In genomic region chr7:47580811-47581331, GRCh38 we compare ENCODE assay signal across 8 cellular contexts. TPM values are rescaled to one million over a fixed set of nuclear protein-coding genes. Genes with fewer than 3 reads are reported as not detected.
A peak's percentile ranks its signal among the peaks of the same experiment; 100 is the strongest.
DNase-seq lines count a peak whose midpoint lies in the region; ATAC-seq, FAIRE-seq and TF ChIP-seq lines count a peak whose summit lies in the region.

No MANE protein-coding gene starts in this region.

- H3K4me3 Mint-ChIP-seq in mesothelial cell of epicardium, result peak overlapping the region; percentile 97

- no peaks in the 10 kb centered on the region for H3K27me3 Mint-ChIP-seq in mesothelial cell of epicardium (ENCODE audit: low read depth)

- ATAC-seq in A549 (peak; percentile 11 to 30; a peak in 3 of 6 replicates), GM19463 (IDR thresholded peaks at IDR 0.05; ENCODE audit: unreplicated experiment) (no peak)

- peak overlapping the region; percentile 89 for H3K9ac ChIP-seq in Karpas-422 (ENCODE audit: low read length)

- POLR2A ChIA-PET in A549 (lab: Yijun Ruan, JAX), result interaction anchor here (0.5 to 7.4 kb wide), 12 partner anchors 9 to 206 kb away, joined by 3 to 62 read pairs (median 8); no protein-coding TSS in a partner anchor

- TF ChIP-seq RAD21 in A549 (conservative IDR thresholded peaks at IDR 0.05 in 1 of 2, IDR thresholded peaks at IDR 0.05 in 1 of 2), result no peak

- H3K27me3 ChIP-seq in Karpas-422 (ENCODE audit: low read length), result no peaks in the 10 kb centered on the region

- no peak for TF ChIP-seq EP300 in A549 (IDR thresholded peaks at IDR 0.05)

- FAIRE-seq in A549 (lab: Jason Lieb, UNC), result peak; percentile 23

- no peaks in the 10 kb centered on the region for H3K9me2 ChIP-seq in Karpas-422 (replicated peaks; ENCODE audit: insufficient read depth, low read length)

- H3K4me1 ChIP-seq in A549, result peaks cover 68% of the 10 kb centered on the region
- H3K4me1 ChIP-seq in Karpas-422 (ENCODE audit: low read length), result peaks cover 61% of the 10 kb centered on the region

- H3K4me1 Mint-ChIP-seq in mesothelial cell of epicardium, result peaks cover 78% of the 10 kb centered on the region

- CTCF ChIA-PET in A549 (lab: Yijun Ruan, JAX), result interaction anchor here (0.6 to 3.4 kb wide), 7 partner anchors 10 to 238 kb away, joined by 3 to 10 read pairs (median 6); no protein-coding TSS in a partner anchor

- peaks cover 23% of the 10 kb centered on the region for H3K36me3 ChIP-seq in Karpas-422 (ENCODE audit: insufficient read depth, low read length)

- H4K20me1 ChIP-seq in Karpas-422 (ENCODE audit: insufficient read depth, low read depth, low read length), result no peaks in the 10 kb centered on the region

- TF ChIP-seq POLR2A in A549 (IDR thresholded peaks at IDR 0.05; ENCODE audit: low read length) (no peak), erythroblast (IDR thresholded peaks at IDR 0.05; ENCODE audit: low read length) (no peak)

- 2% methylated on average over 11 of the region's 15 CpGs for WGBS in A549 (ENCODE audit: missing lambda C conversion rate)

- no peak for TF ChIP-seq CTCF in A549 (IDR thresholded peaks at IDR 0.05)
- TF ChIP-seq CTCF in coronary artery (IDR thresholded peaks at IDR 0.05), result no peak
- no peak for TF ChIP-seq CTCF in mesothelial cell of epicardium (IDR thresholded peaks at IDR 0.05; ENCODE audit: unreplicated experiment)

- H2AFZ ChIP-seq in Karpas-422 (ENCODE audit: low read length), result no peak overlapping the region

- H3K4me3 ChIP-seq in A549 (peak overlapping the region; percentile 83), Karpas-422 (ENCODE audit: low read length) (peak overlapping the region; percentile 87), coronary artery (peak overlapping the region; percentile 95)

- H3K9me3 Mint-ChIP-seq in mesothelial cell of epicardium, result peaks cover 5% of the 10 kb centered on the region

- peak in 1 of 2 experiments; percentile 64 for DNase-seq in A549 (ENCODE audit: low read depth in 1 of 2, low spot score in 1 of 2)
- DNase-seq in Karpas-422, result peak; percentile 78
- DNase-seq in coronary artery (ENCODE audit: low spot score), result peak; percentile 76
- no peak for DNase-seq in mesothelial cell of epicardium (ENCODE audit: low spot score in 2 of 2, unreplicated experiment in 2 of 2)
- DNase-seq in SHP77 treated with DMSO at 0.1 percent for 48 hours (lab: John Stamatoyannopoulos, UW), result no peak
- no peak for DNase-seq in KBM-7
- DNase-seq in erythroblast (lab: John Stamatoyannopoulos, UW), result no peak

- H3K79me2 ChIP-seq in Karpas-422 (ENCODE audit: low read length), result peaks cover 56% of the 10 kb centered on the region

- H3K9me3 ChIP-seq in A549, result 0 out of 3 replicates have a peak, but pooled peaks cover 4% of the 10 kb centered on the region
- H3K9me3 ChIP-seq in Karpas-422 (ENCODE audit: low read length), result no peaks in the 10 kb centered on the region

- peak overlapping the region; percentile 98 for H3K27ac Mint-ChIP-seq in mesothelial cell of epicardium

- peak overlapping the region; percentile 86 for H3K4me2 ChIP-seq in A549
- peak overlapping the region; percentile 75 for H3K4me2 ChIP-seq in Karpas-422 (ENCODE audit: low read depth, low read length, poor library complexity, severe bottlenecking)

- peaks cover 4% of the 10 kb centered on the region for H3K36me3 Mint-ChIP-seq in mesothelial cell of epicardium

- H3K27ac ChIP-seq in A549, result peak overlapping the region; percentile 99 to 100
- peak overlapping the region; percentile 88 for H3K27ac ChIP-seq in Karpas-422 (ENCODE audit: low read length)
- peak overlapping the region; percentile 92 to 96 for H3K27ac ChIP-seq in coronary artery

- in situ Hi-C loops in KBM-7 (cut with MboI; ENCODE audit: low pct_unique_long_range_greater_than_20kb, low sequenced_read_pairs), result no loop called here

TF ChIP-seq in A549, 52 proteins besides CTCF, POLR2A, EP300 and RAD21:
- TF ChIP-seq, protein P1, sequence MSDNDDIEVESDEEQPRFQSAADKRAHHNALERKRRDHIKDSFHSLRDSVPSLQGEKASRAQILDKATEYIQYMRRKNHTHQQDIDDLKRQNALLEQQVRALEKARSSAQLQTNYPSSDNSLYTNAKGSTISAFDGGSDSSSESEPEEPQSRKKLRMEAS (IDR thresholded peaks at IDR 0.05), result peak; percentile 49
- no peak for TF ChIP-seq CBX8 (IDR thresholded peaks at IDR 0.05)
- no peak for TF ChIP-seq MYC (IDR thresholded peaks at IDR 0.05; ENCODE audit: borderline replicate concordance, low read length)
- no peak for TF ChIP-seq ZSCAN20 (CRISPR knock-in tag; IDR thresholded peaks at IDR 0.05)
- TF ChIP-seq MAFK (IDR thresholded peaks at IDR 0.05; ENCODE audit: partially characterized antibody), result no peak
- TF ChIP-seq EHF (CRISPR knock-in tag; IDR thresholded peaks at IDR 0.05), result peak; percentile 80
- no peak for TF ChIP-seq MAZ (IDR thresholded peaks at IDR 0.05; ENCODE audit: borderline replicate concordance, low read depth, low read length)
- peak; percentile 47; the same call in 1 of the 2 replicates for TF ChIP-seq PBX3 (IDR thresholded peaks at IDR 0.05)
- 0 out of 2 replicates have a peak, but pooled peaks have one; percentile 61 for TF ChIP-seq FOXS1 (CRISPR knock-in tag; IDR thresholded peaks at IDR 0.05)
- no peak for TF ChIP-seq JUNB (IDR thresholded peaks at IDR 0.05)
- no peak for TF ChIP-seq TFCP2L1 (CRISPR knock-in tag; IDR thresholded peaks at IDR 0.05)
- TF ChIP-seq FOSB (CRISPR knock-in tag; IDR thresholded peaks at IDR 0.05), result 0 out of 2 replicates have a peak, but pooled peaks have one; percentile 75
- no peak for TF ChIP-seq CHD4 (IDR thresholded peaks at IDR 0.05; ENCODE audit: borderline replicate concordance)
- no peak for TF ChIP-seq RCOR1 (IDR thresholded peaks at IDR 0.05; ENCODE audit: low read depth, low read length)
- no peak for TF ChIP-seq CHD2 (IDR thresholded peaks at IDR 0.05; ENCODE audit: low read length, partially characterized antibody)
- TF ChIP-seq, protein P2, sequence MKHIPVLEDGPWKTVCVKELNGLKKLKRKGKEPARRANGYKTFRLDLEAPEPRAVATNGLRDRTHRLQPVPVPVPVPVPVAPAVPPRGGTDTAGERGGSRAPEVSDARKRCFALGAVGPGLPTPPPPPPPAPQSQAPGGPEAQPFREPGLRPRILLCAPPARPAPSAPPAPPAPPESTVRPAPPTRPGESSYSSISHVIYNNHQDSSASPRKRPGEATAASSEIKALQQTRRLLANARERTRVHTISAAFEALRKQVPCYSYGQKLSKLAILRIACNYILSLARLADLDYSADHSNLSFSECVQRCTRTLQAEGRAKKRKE (CRISPR knock-in tag; IDR thresholded peaks at IDR 0.05; ENCODE audit: low read depth), result peak; percentile 58; the same call in 1 of the 2 replicates
- no peak for TF ChIP-seq RARB (CRISPR knock-in tag; IDR thresholded peaks at IDR 0.05)
- no peak for TF ChIP-seq TP53 (CRISPR knock-in tag; IDR thresholded peaks at IDR 0.05)
- TF ChIP-seq, protein P3, sequence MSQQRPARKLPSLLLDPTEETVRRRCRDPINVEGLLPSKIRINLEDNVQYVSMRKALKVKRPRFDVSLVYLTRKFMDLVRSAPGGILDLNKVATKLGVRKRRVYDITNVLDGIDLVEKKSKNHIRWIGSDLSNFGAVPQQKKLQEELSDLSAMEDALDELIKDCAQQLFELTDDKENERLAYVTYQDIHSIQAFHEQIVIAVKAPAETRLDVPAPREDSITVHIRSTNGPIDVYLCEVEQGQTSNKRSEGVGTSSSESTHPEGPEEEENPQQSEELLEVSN (IDR thresholded peaks at IDR 0.05; ENCODE audit: borderline replicate concordance, low read depth), result peak; percentile 42; the same call in 1 of the 2 replicates
- no peak for TF ChIP-seq KDM5A (IDR thresholded peaks at IDR 0.05)
- TF ChIP-seq HOXB13 (CRISPR knock-in tag; IDR thresholded peaks at IDR 0.05; ENCODE audit: low read depth), result peak; percentile 73; the same call in 1 of the 2 replicates
- TF ChIP-seq, protein P4, sequence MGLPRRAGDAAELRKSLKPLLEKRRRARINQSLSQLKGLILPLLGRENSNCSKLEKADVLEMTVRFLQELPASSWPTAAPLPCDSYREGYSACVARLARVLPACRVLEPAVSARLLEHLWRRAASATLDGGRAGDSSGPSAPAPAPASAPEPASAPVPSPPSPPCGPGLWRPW (IDR thresholded peaks at IDR 0.05), result no peak
- peak in 1 of 2 experiments; percentile 48; a peak in 2 of 5 replicates for TF ChIP-seq JUN (IDR thresholded peaks at IDR 0.05)
- peak; percentile 53; the same call in 1 of the 2 replicates for TF ChIP-seq ZNF302 (CRISPR knock-in tag; IDR thresholded peaks at IDR 0.05)
- peak; percentile 73; the same call in 1 of the 2 replicates for TF ChIP-seq HOXA7 (CRISPR knock-in tag; IDR thresholded peaks at IDR 0.05)

RNA-seq across cellular contexts. Expression of gene TNS3, which starts 1.0 kb away (rescaled TPM):
- polyA plus RNA-seq in A549 (2011; rRNA removed) (134 and 137 TPM in 2 replicates), A549 (2017; fragmentation: RNase III; extraction: RNeasy Plus Mini Kit Qiagen cat#74134 plus additional on column Dnase treatment) (107 to 122 TPM (median 107 TPM) in 3 replicates)
- polyA plus RNA-seq in A549 (2012; cell fraction: cytosol; rRNA removed), result 80.9 and 113 TPM in 2 replicates
- polyA plus RNA-seq in A549 (2012; cell fraction: nucleus; rRNA removed), result 217 and 283 TPM in 2 replicates
- polyA minus RNA-seq in A549 (2011; rRNA and poly(A)+ RNA removed), result 438 and 510 TPM in 2 replicates
- 56.6 and 60.5 TPM in 2 replicates for total RNA-seq in Karpas-422 (2014; rRNA removed; shearing (Covaris generic); ENCODE audit: low replicate concordance)
- total RNA-seq in mesothelial cell of epicardium, result 427 to 461 TPM (median 452 TPM) in 3 replicates

Comparison
In these comparisons a context has a peak if more than half of its experiments do, and no peak if none do; other contexts are left out.
1. DNase-seq: peak in Karpas-422 (single experiment) and coronary artery (single experiment); none in mesothelial cell of epicardium (0 of 2), SHP77 treated with DMSO at 0.1 percent for 48 hours (single experiment), KBM-7 (single experiment) and erythroblast (0 of 2).
2. Peak in every context shown above with its lines, with median percentiles within 50 percentile points of each other: H3K27ac ChIP-seq and H3K4me3 ChIP-seq.